ENCODE assay signal across 16 cellular contexts in the genomic region with DNA sequence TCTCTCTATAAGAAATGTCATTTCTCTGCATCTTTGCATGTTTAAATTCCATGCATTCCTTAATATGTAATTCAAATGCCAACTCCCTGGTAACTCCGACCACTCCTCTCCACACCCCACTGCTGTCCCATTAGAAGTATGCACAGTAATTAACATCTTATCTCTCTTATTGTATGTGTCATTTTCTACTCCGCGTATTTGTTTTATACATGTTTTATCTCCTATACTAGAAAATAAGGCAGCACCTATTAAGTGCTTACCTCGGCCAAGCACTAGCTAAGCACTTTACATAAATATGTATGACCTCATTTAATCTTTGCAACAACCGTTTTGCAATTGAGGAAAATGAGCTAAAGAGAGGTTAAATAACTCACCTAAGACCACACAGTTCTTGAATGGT.
"Had no signal": no experiment of that assay in that cellular context is flagged by ENCODE, and none has a peak within 500 bp of the region (broad histone marks: within the 10 kb centered on the region; RNA-seq: fewer than 3 reads in every experiment).

No MANE protein-coding gene starts in this region.

- ATAC-seq: activated CD8-positive, alpha-beta memory T cell treated with anti-CD3 and anti-CD28 coated beads, Interleukin-2, amount 10 ng/mL, durations not matched to agents 7 days and 5 days; esophagus mucosa; mucosa of descending colon; naive thymus-derived CD4-positive, alpha-beta T cell; stimulated activated memory B cell treated with anti-CD40 and anti-IgM and Interleukin-4, amounts not matched to agents 10 μg/mL and 1 μg/mL and 100 μg/mL, for 72 hours had no signal

- DNase-seq: activated CD4-positive, alpha-beta T cell treated with anti-CD3 and anti-CD28 coated beads for 1 hour; activated CD4-positive, alpha-beta T cell treated with anti-CD3 and anti-CD28 coated beads, Interleukin-2, amount 50 U/mL, for 48 hours; activated CD8-positive, alpha-beta memory T cell treated with anti-CD3 and anti-CD28 coated beads, Interleukin-2, amount 10 ng/mL, durations not matched to agents 7 days and 5 days; activated naive CD4-positive, alpha-beta T cell treated with anti-CD3 and anti-CD28 coated beads, Interleukin-2, amount 10 ng/mL, durations not matched to agents 7 days and 5 days; activated T-cell treated with anti-CD3 and anti-CD28 coated beads, Interleukin-2, amount 50 U/mL, for 1 hour; colonic mucosa; kidney; left ventricle myocardium inferior; mucosa of descending colon; naive thymus-derived CD4-positive, alpha-beta T cell; stimulated activated CD4-positive, alpha-beta T cell treated with anti-CD3 and anti-CD28 coated beads, Interleukin-2, amount 100 ng/mL, for 48 hours; T1000; thyroid gland had no signal

- H3K36me3 ChIP-seq: colonic mucosa, left ventricle myocardium inferior, thyroid gland had no signal

- H3K9ac ChIP-seq: parathyroid adenoma had no signal

- H3K9me3 ChIP-seq: colonic mucosa, left ventricle myocardium inferior, mucosa of descending colon, thyroid gland had no signal

- FAIRE-seq: kidney had no signal

- H3K79me2 ChIP-seq: parathyroid adenoma had no signal

- H3K27me3 ChIP-seq: colonic mucosa, thyroid gland had no signal

- H3K4me3 ChIP-seq: colonic mucosa, left ventricle myocardium inferior, mucosa of descending colon, thyroid gland had no signal

- H2AFZ ChIP-seq: parathyroid adenoma had no signal

- H3K27ac ChIP-seq: colonic mucosa, left ventricle myocardium inferior, parathyroid adenoma, thyroid gland had no signal

- H3K4me1 ChIP-seq: colonic mucosa, left ventricle myocardium inferior, parathyroid adenoma had no signal
